Comparison of ENCODE assay signal across 10 cellular contexts in genomic region chr2:238136820-238137537, GRCh38. TPM values are rescaled to one million over a fixed set of nuclear protein-coding genes. Genes with fewer than 3 reads are reported as not detected.
DNase-seq lines count a peak whose midpoint lies in the region; ATAC-seq and TF ChIP-seq lines count a peak whose summit lies in the region.
"Had no signal": no experiment of that assay in that cellular context is flagged by ENCODE, and none has a peak within 500 bp of the region (broad histone marks: within the 10 kb centered on the region; RNA-seq: fewer than 3 reads in every experiment).

No MANE protein-coding gene starts in this region.

- CTCF ChIA-PET in RWPE1 (lab: Yijun Ruan, JAX) = no interaction called here

- H3K9me3 ChIP-seq in gastroesophageal sphincter = no peaks in the 10 kb centered on the region
- H3K9me3 ChIP-seq in gastrocnemius medialis = no peaks in the 10 kb centered on the region
- H3K9me3 ChIP-seq: sigmoid colon had no signal

- in situ Hi-C loops in gastrocnemius medialis (cut with MboI; ENCODE audit: low sequenced_read_pairs in 4 of 4) = no loop called here

- DNase-seq in GM04504 (ENCODE audit: low read depth) (peak; percentile 13), RWPE1 (ENCODE audit: low spot score) (no peak), gastrocnemius medialis (peak; percentile 69 to 91), midbrain (lab: John Stamatoyannopoulos, UW) (no peak), GM19240 (ENCODE audit: insufficient read length, low spot score) (no peak)
- no peak for DNase-seq in activated CD4-positive, alpha-beta T cell treated with anti-CD3 and anti-CD28 coated beads, Interleukin-2, amount 50 U/mL, for 4 hours
- DNase-seq: NCI-H524, sigmoid colon had no signal

- H3K27ac ChIP-seq in RWPE1 = peak overlapping the region; percentile 32
- no peak overlapping the region for H3K27ac ChIP-seq in gastroesophageal sphincter
- H3K27ac ChIP-seq in gastrocnemius medialis = peak overlapping the region; percentile 91 to 100 (median 98)
- H3K27ac ChIP-seq: sigmoid colon had no signal

- no peaks in the 10 kb centered on the region for H3K27me3 ChIP-seq in gastroesophageal sphincter
- H3K27me3 ChIP-seq in gastrocnemius medialis = no peaks in the 10 kb centered on the region
- H3K27me3 ChIP-seq: sigmoid colon had no signal

- H3K36me3 ChIP-seq in gastroesophageal sphincter (peaks cover 0 to 6% of the 10 kb centered on the region in 2 donors), gastrocnemius medialis (peaks cover 0 to 12% of the 10 kb centered on the region in 2 donors)
- H3K36me3 ChIP-seq: sigmoid colon had no signal

- H3K4me3 ChIP-seq in gastroesophageal sphincter (no peak overlapping the region), gastrocnemius medialis (peak overlapping the region in 3 of 4 donors; percentile 24 to 89 (median 37))
- H3K4me3 ChIP-seq: sigmoid colon had no signal

- TF ChIP-seq EP300 in gastroesophageal sphincter (IDR thresholded peaks at IDR 0.05) = no peak

- POLR2A ChIA-PET in RWPE1 (lab: Yijun Ruan, JAX; ENCODE audit: low non-redundant PET) = interaction anchor here (0.7 kb wide), 1 partner anchor 9 kb away, joined by 3 read pairs; no protein-coding TSS in a partner anchor

- no peak for TF ChIP-seq CTCF in RWPE1 (conservative IDR thresholded peaks at IDR 0.05; ENCODE audit: low read depth)
- TF ChIP-seq CTCF in gastroesophageal sphincter (IDR thresholded peaks at IDR 0.05) = no peak
- TF ChIP-seq CTCF in gastrocnemius medialis (IDR thresholded peaks at IDR 0.05 in 4 of 5, conservative IDR thresholded peaks at IDR 0.05 in 1 of 5) = no peak

- intact Hi-C loops in gastrocnemius medialis (cut with DNase I; ENCODE audit: low total_unique reads) = loop anchor here (1.0 to 5.0 kb wide), 3 partner anchors 76 to 240 kb away; partner anchors contain the start of gene SCLY

- TF ChIP-seq POLR2A in gastroesophageal sphincter (IDR thresholded peaks at IDR 0.05) = no peak
- peak; percentile 34 to 60 for TF ChIP-seq POLR2A in gastrocnemius medialis (IDR thresholded peaks at IDR 0.05)

- 72 to 80% methylated on average over 2 of the region's 14 CpGs for WGBS in gastroesophageal sphincter (ENCODE audit: low coverage in 1 of 2), 2 donors

- H3K4me1 ChIP-seq in gastroesophageal sphincter (peaks cover 0 to 41% (median 14%) of the 10 kb centered on the region in 3 donors), gastrocnemius medialis (peaks cover 50 to 52% of the 10 kb centered on the region in 2 donors)

- ATAC-seq in gastroesophageal sphincter = peak; percentile 31
- ATAC-seq in gastrocnemius medialis = peak; percentile 48 to 57
- no peak for ATAC-seq in GM18520 (IDR thresholded peaks at IDR 0.05; ENCODE audit: unreplicated experiment)

RNA-seq across cellular contexts. Expression of gene KLHL30, which starts 1.5 kb away (rescaled TPM):
- total RNA-seq in gastroesophageal sphincter (1 to 10 TPM; 1.3 to 8.1 (median 3.7) TPM), gastrocnemius medialis (100 to 1,000 TPM in 3 of 4 donors, 10 to 100 TPM in 1; 37.9 to 224 (median 142) TPM)

RNA-seq across cellular contexts. Expression of gene ERFE, which starts 21.8 kb away (rescaled TPM):
- under 1 TPM in 3 of 4 donors, not detected in 1; 0.35 to 0.94 (median 0.74) TPM for total RNA-seq in gastroesophageal sphincter
- total RNA-seq in gastrocnemius medialis = 1 to 10 TPM in 2 of 4 donors, under 1 TPM in 2; 0.46 to 3.3 (median 1.3) TPM

RNA-seq across cellular contexts. Expression of gene ESPNL, which starts 36.8 kb away (rescaled TPM):
- total RNA-seq in gastroesophageal sphincter (1 to 10 TPM in 1 of 4 donors, under 1 TPM in 2, not detected in 1; 0.12 to 3.4 (median 0.31) TPM), gastrocnemius medialis (under 1 TPM in 1 of 4 donors, not detected in 3; 0.11 TPM)

Comparison
In these comparisons a context has a peak if more than half of its experiments do, and no peak if none do; other contexts are left out.
1. DNase-seq: peak in GM04504 (single experiment) and gastrocnemius medialis (2 of 2); none in RWPE1 (single experiment), midbrain (single experiment), GM19240 (single experiment) and activated CD4-positive, alpha-beta T cell treated with anti-CD3 and anti-CD28 coated beads, Interleukin-2, amount 50 U/mL, for 4 hours (0 of 2).
2. H3K27ac ChIP-seq: peak in RWPE1 (single experiment) and gastrocnemius medialis (4 of 4); none in gastroesophageal sphincter (0 of 4).
3. H3K4me3 ChIP-seq: peak in gastrocnemius medialis (3 of 4); none in gastroesophageal sphincter (0 of 2).
4. POLR2A ChIP-seq: peak in gastrocnemius medialis (2 of 2); none in gastroesophageal sphincter (0 of 2).
5. RNA of gene KLHL30, which starts 1.5 kb away (total RNA-seq): 37.9 to 224 TPM in gastrocnemius medialis; 1.3 to 8.1 TPM in gastroesophageal sphincter; every median in the first group is over 4 times any median in the second.